ENCODE assay signal across 21 cellular contexts in genomic region chr12:10398168-10398567, GRCh38. TPM values are rescaled to one million over a fixed set of nuclear protein-coding genes. Genes with fewer than 3 reads are reported as not detected.
DNase-seq lines count a peak whose midpoint lies in the region; ATAC-seq and TF ChIP-seq lines count a peak whose summit lies in the region.
"Had no signal": no experiment of that assay in that cellular context is flagged by ENCODE, and none has a peak within 500 bp of the region (broad histone marks: within the 10 kb centered on the region; RNA-seq: fewer than 3 reads in every experiment).

No MANE protein-coding gene starts in this region.

- CTCF ChIA-PET in PC-3 (lab: Charles Lee): interaction anchor here (1.8 kb wide), 1 partner anchor 31 kb away, joined by 5 read pairs; no protein-coding TSS in a partner anchor

- H3K4me1 ChIP-seq in PC-3 (ENCODE audit: insufficient read depth, low read length): peaks cover 42% of the 10 kb centered on the region
- peaks cover 0 to 15% (median 0%) of the 10 kb centered on the region in 9 donors for H3K4me1 ChIP-seq in heart right ventricle
- H3K4me1 ChIP-seq: BE2C had no signal

- H3K36me3 ChIP-seq in PC-3 (ENCODE audit: low read depth, low read length) (no peaks in the 10 kb centered on the region), MG63 (no peaks in the 10 kb centered on the region), heart right ventricle (no peaks in the 10 kb centered on the region)
- H3K36me3 ChIP-seq: BE2C had no signal

- H3K4me3 Mint-ChIP-seq in activated T-cell treated with anti-CD3 and anti-CD28 coated beads, Interleukin-2, amount 50 U/mL, for 24 hours: peak overlapping the region; percentile 26
- peak overlapping the region; percentile 75 for H3K4me3 Mint-ChIP-seq in activated naive CD8-positive, alpha-beta T cell treated with anti-CD3 and anti-CD28 coated beads, Interleukin-2, amount 50 U/mL, for 24 hours
- H3K4me3 Mint-ChIP-seq in stimulated activated effector memory CD8-positive, alpha-beta T cell treated with anti-CD3 and anti-CD28 coated beads, Interleukin-12 subunit alpha, Interleukin-12 subunit beta, amount 100 ng/mL, for 72 hours: peak overlapping the region; percentile 71
- H3K4me3 Mint-ChIP-seq: IgD-negative memory B cell had no signal

- 0 out of 2 replicates have a peak overlapping the region, but pooled peaks have one; percentile 79 for H3K4me2 ChIP-seq in PC-3 (ENCODE audit: low read length)

- H3K27ac Mint-ChIP-seq in activated T-cell treated with anti-CD3 and anti-CD28 coated beads, Interleukin-2, amount 50 U/mL, for 24 hours: peak overlapping the region; percentile 5
- H3K27ac Mint-ChIP-seq in activated naive CD8-positive, alpha-beta T cell treated with anti-CD3 and anti-CD28 coated beads, Interleukin-2, amount 50 U/mL, for 24 hours: peak overlapping the region; percentile 70
- peak overlapping the region; percentile 8 for H3K27ac Mint-ChIP-seq in stimulated activated effector memory CD8-positive, alpha-beta T cell treated with anti-CD3 and anti-CD28 coated beads, Interleukin-12 subunit alpha, Interleukin-12 subunit beta, amount 100 ng/mL, for 72 hours
- H3K27ac Mint-ChIP-seq: IgD-negative memory B cell had no signal

- no peaks in the 10 kb centered on the region for H3K9me3 ChIP-seq in PC-3 (ENCODE audit: low read length)
- H3K9me3 ChIP-seq in MG63: no peaks in the 10 kb centered on the region
- H3K9me3 ChIP-seq in heart right ventricle: no peaks in the 10 kb centered on the region
- H3K9me3 ChIP-seq: BE2C had no signal

- POLR2A ChIA-PET in PC-3 (lab: Charles Lee; ENCODE audit: unreplicated experiment): no interaction called here

- no TSS peak for BruUV-seq in PC-3 (replicated peaks; lab: Mats Ljungman, UMichigan)

- H3K27ac ChIP-seq in PC-3 (ENCODE audit: low read length) (no peak overlapping the region), heart right ventricle (no peak overlapping the region)
- H3K27ac ChIP-seq: GM23248 had no signal

- peaks cover 11% of the 10 kb centered on the region for H3K27me3 Mint-ChIP-seq in activated T-cell treated with anti-CD3 and anti-CD28 coated beads, Interleukin-2, amount 50 U/mL, for 24 hours
- H3K27me3 Mint-ChIP-seq in activated naive CD8-positive, alpha-beta T cell treated with anti-CD3 and anti-CD28 coated beads, Interleukin-2, amount 50 U/mL, for 24 hours: no peaks in the 10 kb centered on the region

- no peak overlapping the region for H2AFZ ChIP-seq in PC-3 (ENCODE audit: low read length)
- H2AFZ ChIP-seq: GM23248 had no signal

- no peaks in the 10 kb centered on the region for H3K79me2 ChIP-seq in PC-3 (ENCODE audit: low read length)

- intact Hi-C loops in PC-3 (cut with micrococcal nuclease): no loop called here
- intact Hi-C loops in heart right ventricle (cut with DNase I): no loop called here

- H3K4me1 Mint-ChIP-seq in activated T-cell treated with anti-CD3 and anti-CD28 coated beads, Interleukin-2, amount 50 U/mL, for 24 hours (ENCODE audit: low read depth): peaks cover 54% of the 10 kb centered on the region
- peaks cover 77% of the 10 kb centered on the region for H3K4me1 Mint-ChIP-seq in activated naive CD8-positive, alpha-beta T cell treated with anti-CD3 and anti-CD28 coated beads, Interleukin-2, amount 50 U/mL, for 24 hours
- H3K4me1 Mint-ChIP-seq in stimulated activated effector memory CD8-positive, alpha-beta T cell treated with anti-CD3 and anti-CD28 coated beads, Interleukin-12 subunit alpha, Interleukin-12 subunit beta, amount 100 ng/mL, for 72 hours: peaks cover 60% of the 10 kb centered on the region

- 84 to 87% methylated on average over 2 of the region's 2 CpGs for WGBS in heart right ventricle, 2 donors

- no peaks in the 10 kb centered on the region for H3K9me3 Mint-ChIP-seq in activated T-cell treated with anti-CD3 and anti-CD28 coated beads, Interleukin-2, amount 50 U/mL, for 24 hours
- H3K9me3 Mint-ChIP-seq in activated naive CD8-positive, alpha-beta T cell treated with anti-CD3 and anti-CD28 coated beads, Interleukin-2, amount 50 U/mL, for 24 hours: no peaks in the 10 kb centered on the region
- H3K9me3 Mint-ChIP-seq in stimulated activated effector memory CD8-positive, alpha-beta T cell treated with anti-CD3 and anti-CD28 coated beads, Interleukin-12 subunit alpha, Interleukin-12 subunit beta, amount 100 ng/mL, for 72 hours: no peaks in the 10 kb centered on the region

- H3K27me3 ChIP-seq in PC-3 (ENCODE audit: low read length): no peaks in the 10 kb centered on the region
- H3K27me3 ChIP-seq in MG63: no peaks in the 10 kb centered on the region
- no peaks in the 10 kb centered on the region for H3K27me3 ChIP-seq in heart right ventricle

- H3K4me3 ChIP-seq in PC-3 (ENCODE audit: low read length): no peak overlapping the region
- H3K4me3 ChIP-seq in MG63: no peak overlapping the region
- H3K4me3 ChIP-seq in heart right ventricle: no peak overlapping the region
- H3K4me3 ChIP-seq: GM12878, GM23248 had no signal

- DNase-seq in activated T-cell treated with anti-CD3 and anti-CD28 coated beads, Interleukin-2, amount 50 U/mL, for 24 hours: no peak
- no peak for DNase-seq in activated T-cell treated with anti-CD3 and anti-CD28 coated beads, Interleukin-2, amount 50 U/mL, for 1 hour
- DNase-seq in PC-3: no peak
- DNase-seq in activated naive CD8-positive, alpha-beta T cell treated with anti-CD3 and anti-CD28 coated beads, Interleukin-2, amount 50 U/mL, for 24 hours: no peak
- DNase-seq in stimulated activated effector memory CD8-positive, alpha-beta T cell treated with anti-CD3 and anti-CD28 coated beads, Interleukin-12 subunit alpha, Interleukin-12 subunit beta, amount 100 ng/mL, for 72 hours (ENCODE audit: low spot score in 2 of 2): no peak
- DNase-seq in MG63: no peak
- no peak for DNase-seq in effector CD4-positive, alpha-beta T cell
- DNase-seq in heart right ventricle: no peak
- DNase-seq: 8988T, BE2C, GDM1, GM23248, HCEC 1CT, NCI-H1417 treated with DMSO at 0.1 percent for 48 hours, NCI-H2081, RPMI8226, SIG-M5 had no signal

- peaks cover 2% of the 10 kb centered on the region for H3K36me3 Mint-ChIP-seq in activated T-cell treated with anti-CD3 and anti-CD28 coated beads, Interleukin-2, amount 50 U/mL, for 24 hours (ENCODE audit: low read depth)
- peaks cover 22% of the 10 kb centered on the region for H3K36me3 Mint-ChIP-seq in activated naive CD8-positive, alpha-beta T cell treated with anti-CD3 and anti-CD28 coated beads, Interleukin-2, amount 50 U/mL, for 24 hours (ENCODE audit: low read depth)
- H3K36me3 Mint-ChIP-seq in stimulated activated effector memory CD8-positive, alpha-beta T cell treated with anti-CD3 and anti-CD28 coated beads, Interleukin-12 subunit alpha, Interleukin-12 subunit beta, amount 100 ng/mL, for 72 hours: peaks cover 69% of the 10 kb centered on the region

- H4K20me1 ChIP-seq in PC-3 (ENCODE audit: low read length): no peaks in the 10 kb centered on the region

- ATAC-seq in PC-3 (no peak), heart right ventricle (no peak)
- no peak for ATAC-seq in activated naive CD8-positive, alpha-beta T cell treated with anti-CD3 and anti-CD28 coated beads, Interleukin-2, amount 50 U/mL, for 24 hours
- ATAC-seq in stimulated activated effector memory CD8-positive, alpha-beta T cell treated with anti-CD3 and anti-CD28 coated beads, Interleukin-12 subunit alpha, Interleukin-12 subunit beta, amount 100 ng/mL, for 72 hours: no peak
- ATAC-seq: GM12878 had no signal

- H3F3A ChIP-seq in PC-3 (ENCODE audit: low read length, unreplicated experiment): no peaks in the 10 kb centered on the region

- TF ChIP-seq CTCF in PC-3 (conservative IDR thresholded peaks at IDR 0.05; ENCODE audit: low read depth, low read length) (no peak), heart right ventricle (IDR thresholded peaks at IDR 0.05) (no peak)

- H3K9me2 ChIP-seq in PC-3 (replicated peaks; ENCODE audit: low read length): no peaks in the 10 kb centered on the region

- H3K9ac ChIP-seq in PC-3 (ENCODE audit: low read length): no peak overlapping the region
- H3K9ac ChIP-seq: GM23248 had no signal

RNA-seq across cellular contexts. Expression of gene KLRK1, which starts 8.3 kb away (rescaled TPM):
- total RNA-seq in PC-3 (2014; rRNA removed) (not detected in 2 replicates), heart right ventricle (1 to 10 TPM in 2 of 10 donors, under 1 TPM in 7, not detected in 1; 0.15 to 5.2 (median 0.57) TPM)
- not detected in 2 replicates for total RNA-seq in MG63 (2014; rRNA removed; shearing (Covaris generic); ENCODE audit: low replicate concordance)
- polyA plus RNA-seq in heart right ventricle: 1 to 10 TPM in 1 of 2 donors, under 1 TPM in 1; 0.49 to 1.5 TPM
- total RNA-seq: GM23248, NCI-H460 had no signal
- polyA plus RNA-seq: GM23248 had no signal

RNA-seq across cellular contexts. Expression of gene KLRC4, which starts 11.4 kb away (rescaled TPM):
- not detected in 2 replicates for total RNA-seq in PC-3 (2014; rRNA removed)
- not detected in 2 replicates for total RNA-seq in MG63 (2014; rRNA removed; shearing (Covaris generic); ENCODE audit: low replicate concordance)
- under 1 TPM in 2 of 10 donors, not detected in 8; 0.67 to 0.90 TPM for total RNA-seq in heart right ventricle
- polyA plus RNA-seq in heart right ventricle: not detected
- total RNA-seq: GM12878, GM23248, LHCN-M2, NCI-H460 had no signal
- polyA plus RNA-seq: GM23248, IgD-negative memory B cell had no signal

RNA-seq across cellular contexts. Expression of gene KLRC3, which starts 22.2 kb away (rescaled TPM):
- total RNA-seq in PC-3 (2014; rRNA removed) (not detected in 2 replicates), heart right ventricle (under 1 TPM in 1 of 10 donors, not detected in 9; 0.62 TPM)
- total RNA-seq in MG63 (2014; rRNA removed; shearing (Covaris generic); ENCODE audit: low replicate concordance): not detected in 2 replicates
- polyA plus RNA-seq in heart right ventricle: under 1 TPM in 1 of 2 donors, not detected in 1; 0.07 TPM
- total RNA-seq: GM23248, NCI-H460 had no signal
- polyA plus RNA-seq: GM23248, IgD-negative memory B cell had no signal

RNA-seq across cellular contexts. Expression of gene KLRC2, which starts 37.6 kb away (rescaled TPM):
- not detected in 2 replicates for total RNA-seq in PC-3 (2014; rRNA removed)
- not detected in 2 replicates for total RNA-seq in MG63 (2014; rRNA removed; shearing (Covaris generic); ENCODE audit: low replicate concordance)
- 1 to 10 TPM in 1 of 10 donors, not detected in 9; 1.3 TPM for total RNA-seq in heart right ventricle
- under 1 TPM in 1 of 2 donors, not detected in 1; 0.06 TPM for polyA plus RNA-seq in heart right ventricle
- total RNA-seq: GM23248 had no signal
- polyA plus RNA-seq: GM23248, IgD-negative memory B cell had no signal

RNA-seq across cellular contexts. Expression of gene KLRC1, which starts 55.0 kb away (rescaled TPM):
- total RNA-seq in PC-3 (2014; rRNA removed): not detected in 2 replicates
- total RNA-seq in MG63 (2014; rRNA removed; shearing (Covaris generic); ENCODE audit: low replicate concordance): not detected in 2 replicates
- under 1 TPM in 1 of 10 donors, not detected in 9; 0.90 TPM for total RNA-seq in heart right ventricle
- polyA plus RNA-seq in heart right ventricle: under 1 TPM; 0.13 to 0.22 TPM
- total RNA-seq: GM23248, LHCN-M2 had no signal
- polyA plus RNA-seq: GM23248 had no signal

Comparison
In these comparisons a context has a peak if more than half of its experiments do, and no peak if none do; other contexts are left out.
1. H3K27ac Mint-ChIP-seq: peak in every context shown above with its lines; median percentile 70 in activated naive CD8-positive, alpha-beta T cell treated with anti-CD3 and anti-CD28 coated beads, Interleukin-2, amount 50 U/mL, for 24 hours; 8 in stimulated activated effector memory CD8-positive, alpha-beta T cell treated with anti-CD3 and anti-CD28 coated beads, Interleukin-12 subunit alpha, Interleukin-12 subunit beta, amount 100 ng/mL, for 72 hours; 5 in activated T-cell treated with anti-CD3 and anti-CD28 coated beads, Interleukin-2, amount 50 U/mL, for 24 hours.